10 cellular contexts compared by ENCODE assay signal in genomic region chr1:212752256-212752933, GRCh38. TPM values are rescaled to one million over a fixed set of nuclear protein-coding genes. Genes with fewer than 3 reads are reported as not detected.
A peak's percentile ranks its signal among the peaks of the same experiment; 100 is the strongest.
DNase-seq lines count a peak whose midpoint lies in the region; ATAC-seq, FAIRE-seq and TF ChIP-seq lines count a peak whose summit lies in the region.
"Had no signal": no experiment of that assay in that cellular context is flagged by ENCODE, and none has a peak within 500 bp of the region (broad histone marks: within the 10 kb centered on the region; RNA-seq: fewer than 3 reads in every experiment).

No MANE protein-coding gene starts in this region.

- DNase-seq in D721Med (ENCODE audit: insufficient read length, low spot score) (no peak), GM12878 (ENCODE audit: low read depth, low spot score) (peak; percentile 30), omental fat pad (ENCODE audit: low spot score) (no peak), Calu3 (no peak), NCI-H2081 (lab: John Stamatoyannopoulos, UW) (no peak), islet precursor cell (no peak)
- DNase-seq in stimulated activated CD4-positive, alpha-beta T cell treated with anti-CD3 and anti-CD28 coated beads, Interleukin-4, amount 100 ng/mL, for 1 hour: no peak
- DNase-seq: activated CD4-positive, CD25-positive, alpha-beta regulatory T cell treated with anti-CD3 and anti-CD28 coated beads, Interleukin-2, amount 50 U/mL, for 72 hours had no signal

- intact Hi-C loops in GM12878 (cut with micrococcal nuclease; ENCODE audit: unreplicated experiment) (loop anchor here (5.0 to 10.0 kb wide), 2 partner anchors 50 to 278 kb away; no protein-coding TSS in a partner anchor), Calu3 (cut with micrococcal nuclease; ENCODE audit: unreplicated experiment) (no loop called here)

- peak overlapping the region; percentile 93 for H3K4me2 ChIP-seq in GM12878 (ENCODE audit: control insufficient read depth, insufficient read depth)

- H3K9ac ChIP-seq in GM12878 (ENCODE audit: control insufficient read depth, insufficient read depth, low read length): no peak overlapping the region

- in situ Hi-C loops in GM12878 (cut with MboI): no loop called here

- 0 out of 4 replicates have a peak, but pooled peaks cover 0 to 2% of the 10 kb centered on the region in 2 experiments for H3K36me3 ChIP-seq in GM12878 (ENCODE audit: control insufficient read depth in 2 of 2, insufficient read depth in 2 of 2, low read length in 1 of 2)

- H3K79me2 ChIP-seq in GM12878 (ENCODE audit: control insufficient read depth, insufficient read depth, low read length): peaks cover 2% of the 10 kb centered on the region

- ATAC-seq in HG03342 (IDR thresholded peaks at IDR 0.05; ENCODE audit: unreplicated experiment) (peak; percentile 47), GM12878 (peak; percentile 54), omental fat pad (ENCODE audit: low FRiP score) (peak; percentile 77)
- ATAC-seq: K562 had no signal

- no peak for TF ChIP-seq CTCF in D721Med (IDR thresholded peaks at IDR 0.05; ENCODE audit: insufficient read depth, missing control alignments)
- TF ChIP-seq CTCF in GM12878 (IDR thresholded peaks at IDR 0.05 in 2 of 3, conservative IDR thresholded peaks at IDR 0.05 in 1 of 3; ENCODE audit: control insufficient read depth in 2 of 3, extremely low read depth in 1 of 3, insufficient read depth in 1 of 3, low read depth in 3 of 3, low read length in 3 of 3): no peak
- TF ChIP-seq CTCF in omental fat pad (IDR thresholded peaks at IDR 0.05): no peak
- TF ChIP-seq CTCF in Calu3 (IDR thresholded peaks at IDR 0.05; ENCODE audit: unreplicated experiment): no peak

- peaks cover 41% of the 10 kb centered on the region for H3K4me1 ChIP-seq in GM12878 (ENCODE audit: control insufficient read depth, insufficient read depth, low read length)

- H3K27ac ChIP-seq in GM12878 (ENCODE audit: control insufficient read depth, insufficient read depth): no peak overlapping the region

- FAIRE-seq in D721Med (lab: Jason Lieb, UNC): peak; percentile 44
- FAIRE-seq in GM12878 (lab: Jason Lieb, UNC): peak; percentile 88
- FAIRE-seq: K562 had no signal

- TF ChIP-seq EP300 in GM12878 (IDR thresholded peaks at IDR 0.05; ENCODE audit: borderline replicate concordance in 1 of 2, control insufficient read depth in 1 of 2, low read depth in 2 of 2, low read length in 2 of 2): 0 out of 4 replicates have a peak, but pooled peaks of 1 of the 2 experiments have one; percentile 31

- H3K27me3 ChIP-seq in GM12878 (replicated peaks in 1 of 2; ENCODE audit: control insufficient read depth in 2 of 2, insufficient read depth in 2 of 2, low read length in 1 of 2): no peaks in the 10 kb centered on the region

- H3K9me3 ChIP-seq in GM12878 (replicated peaks; ENCODE audit: control insufficient read depth, insufficient read depth, low read length): no peaks in the 10 kb centered on the region

- no peak for TF ChIP-seq POLR2A in GM12878 (IDR thresholded peaks at IDR 0.05; ENCODE audit: low read depth, low read length)

- peaks cover 20% of the 10 kb centered on the region for H3K4me1 Mint-ChIP-seq in Calu3 (ENCODE audit: low read depth, unreplicated experiment)

- H3K4me3 Mint-ChIP-seq in Calu3 (ENCODE audit: low read depth, unreplicated experiment): no peak overlapping the region

- H3K27ac Mint-ChIP-seq in Calu3 (ENCODE audit: unreplicated experiment): no peak overlapping the region

- H3K36me3 Mint-ChIP-seq in Calu3 (ENCODE audit: insufficient read depth, unreplicated experiment): peaks cover 10% of the 10 kb centered on the region

- BruUV-seq in GM12878 (replicated peaks; lab: Mats Ljungman, UMichigan) (no TSS peak), Calu3 (replicated peaks; lab: Mats Ljungman, UMichigan) (no TSS peak)

- WGBS in GM12878 (ENCODE audit: insufficient coverage, insufficient replicate concordance, low lambda C conversion rate, missing lambda C conversion rate): 98% methylated on average over 3 of the region's 3 CpGs

- TF ChIP-seq RAD21 in GM12878 (IDR thresholded peaks at IDR 0.05; ENCODE audit: insufficient read depth, low read depth, low read length): no peak

- H4K20me1 ChIP-seq in GM12878 (ENCODE audit: control insufficient read depth, insufficient read depth): no peaks in the 10 kb centered on the region

- POLR2A ChIA-PET in GM12878 (lab: Charles Lee): interaction anchor here (0.6 to 1.2 kb wide), 4 partner anchors 8 to 243 kb away, joined by 3 to 4 read pairs (median 3); no protein-coding TSS in a partner anchor

- CTCF ChIA-PET in GM12878 (lab: Yijun Ruan, JAX): interaction anchor here (0.6 to 5.8 kb wide), 16 partner anchors 11 to 316 kb away, joined by 3 to 56 read pairs (median 6); no protein-coding TSS in a partner anchor
- CTCF ChIA-PET in Calu3 (lab: Charles Lee): interaction anchor here (0.5 to 1.5 kb wide), 2 partner anchors 16 to 1104 kb away, joined by 4 to 13 read pairs; no protein-coding TSS in a partner anchor

- SMC1A ChIA-PET in GM12878 (lab: Charles Lee; ENCODE audit: uncharacterized antibody, unreplicated experiment): interaction anchor here (0.7 to 5.6 kb wide), 11 partner anchors 11 to 275 kb away, joined by 3 to 32 read pairs (median 6); no protein-coding TSS in a partner anchor

- H3K27me3 Mint-ChIP-seq in Calu3 (ENCODE audit: unreplicated experiment): no peaks in the 10 kb centered on the region

- RAD21 ChIA-PET in GM12878 (lab: Charles Lee; ENCODE audit: unreplicated experiment): interaction anchor here (0.9 to 4.1 kb wide), 5 partner anchors 22 to 275 kb away, joined by 3 to 19 read pairs (median 9); no protein-coding TSS in a partner anchor

- H3K9me3 Mint-ChIP-seq in Calu3 (ENCODE audit: low read depth, unreplicated experiment): no peaks in the 10 kb centered on the region

- H3K4me3 ChIP-seq in GM12878: peak overlapping the region; percentile 58; the same call in 1 of the 2 replicates
- H3K4me3 ChIP-seq: K562 had no signal

- H2AFZ ChIP-seq in GM12878 (ENCODE audit: control insufficient read depth, low read depth, low read length): no peak overlapping the region

RNA-seq across cellular contexts. Expression of gene NSL1, which starts 39.2 kb away (rescaled TPM):
- 97.5 and 114 TPM in 2 replicates for total RNA-seq in GM12878 (2013; cell fraction: nucleolus; rRNA removed)
- 41.9 and 46.9 TPM in 2 replicates for total RNA-seq in GM12878 (2014; rRNA removed)
- total RNA-seq in GM12878 (2014; rRNA removed; fragmentation: Illumina TruSeq; extraction: Trizol): 37.5 and 40.2 TPM in 2 replicates
- total RNA-seq in GM12878 (2021): 38.3 and 41.6 TPM in 2 replicates
- 11.3 TPM for polyA plus RNA-seq in GM12878 (2011; ENCODE audit: low read depth)
- 46.4 and 68.5 TPM in 2 replicates for polyA plus RNA-seq in GM12878 (2011; rRNA removed)
- 35.9 and 46.6 TPM in 2 replicates for polyA plus RNA-seq in GM12878 (2011; cell fraction: cytosol; rRNA removed)
- polyA plus RNA-seq in GM12878 (2011; cell fraction: nucleus; rRNA removed): 25.8 and 25.9 TPM in 2 replicates
- polyA plus RNA-seq in GM12878 (2012): 15.8 and 17.9 TPM in 2 replicates
- 36.7 TPM in 2 replicates for polyA plus RNA-seq in GM12878 (2014; fragmentation: Illumina TruSeq; extraction: Trizol)
- polyA plus RNA-seq in GM12878 (2014; fragmentation: Nextera tagmentation; extraction: Ambion mirVana): 10 to 100 TPM; 46.5 to 67.2 TPM
- polyA plus RNA-seq in GM12878 (2014; rRNA removed): 34.5 and 43.6 TPM in 2 replicates
- polyA plus RNA-seq in GM12878 (2016; fragmentation: Nextera tagmentation; extraction: Ambion mirVana): 10 to 100 TPM; 72.3 to 74.2 TPM
- polyA minus RNA-seq in GM12878 (2011; rRNA and poly(A)+ RNA removed): 20.3 and 27.5 TPM in 2 replicates
- polyA minus RNA-seq in GM12878 (2011; cell fraction: cytosol; rRNA and poly(A)+ RNA removed): 5.1 and 13.8 TPM in 2 replicates
- polyA minus RNA-seq in GM12878 (2011; cell fraction: nucleus; rRNA and poly(A)+ RNA removed): 27.0 and 42.8 TPM in 2 replicates
- total RNA-seq in omental fat pad: 10 to 100 TPM; 17.8 to 32.2 (median 27.3) TPM
- 41.0 and 47.2 TPM in 2 replicates for total RNA-seq in Calu3 (2022)

RNA-seq across cellular contexts. Expression of gene TATDN3, which starts 39.3 kb away (rescaled TPM):
- 38.0 and 48.8 TPM in 2 replicates for total RNA-seq in GM12878 (2013; cell fraction: nucleolus; rRNA removed)
- 15.5 and 21.7 TPM in 2 replicates for total RNA-seq in GM12878 (2014; rRNA removed)
- total RNA-seq in GM12878 (2014; rRNA removed; fragmentation: Illumina TruSeq; extraction: Trizol): 20.7 and 21.0 TPM in 2 replicates
- total RNA-seq in GM12878 (2021): 17.1 and 18.2 TPM in 2 replicates
- polyA plus RNA-seq in GM12878 (2011; ENCODE audit: low read depth): 11.4 TPM
- polyA plus RNA-seq in GM12878 (2011; rRNA removed): 24.5 and 40.9 TPM in 2 replicates
- polyA plus RNA-seq in GM12878 (2011; cell fraction: cytosol; rRNA removed): 10.7 and 12.3 TPM in 2 replicates
- 8.2 and 9.9 TPM in 2 replicates for polyA plus RNA-seq in GM12878 (2011; cell fraction: nucleus; rRNA removed)
- 10.6 and 12.7 TPM in 2 replicates for polyA plus RNA-seq in GM12878 (2012)
- 17.8 and 20.2 TPM in 2 replicates for polyA plus RNA-seq in GM12878 (2014; fragmentation: Illumina TruSeq; extraction: Trizol)
- 10 to 100 TPM; 34.0 to 40.0 TPM for polyA plus RNA-seq in GM12878 (2014; fragmentation: Nextera tagmentation; extraction: Ambion mirVana)
- 14.8 and 15.9 TPM in 2 replicates for polyA plus RNA-seq in GM12878 (2014; rRNA removed)
- polyA plus RNA-seq in GM12878 (2016; fragmentation: Nextera tagmentation; extraction: Ambion mirVana): 10 to 100 TPM; 28.0 to 32.7 TPM
- polyA minus RNA-seq in GM12878 (2011; rRNA and poly(A)+ RNA removed): 16.9 and 22.8 TPM in 2 replicates
- polyA minus RNA-seq in GM12878 (2011; cell fraction: cytosol; rRNA and poly(A)+ RNA removed): 5.9 TPM in 2 replicates
- polyA minus RNA-seq in GM12878 (2011; cell fraction: nucleus; rRNA and poly(A)+ RNA removed): 7.5 and 9.2 TPM in 2 replicates
- total RNA-seq in omental fat pad: 10 to 100 TPM; 10.1 to 15.9 (median 13.3) TPM
- total RNA-seq in Calu3 (2022): 9.3 and 10.3 TPM in 2 replicates

RNA-seq across cellular contexts. Expression of gene BATF3, which starts 52.8 kb away (rescaled TPM):
- 10.3 and 10.7 TPM in 2 replicates for total RNA-seq in GM12878 (2013; cell fraction: nucleolus; rRNA removed)
- 41.9 and 50.4 TPM in 2 replicates for total RNA-seq in GM12878 (2014; rRNA removed)
- 28.7 and 30.6 TPM in 2 replicates for total RNA-seq in GM12878 (2014; rRNA removed; fragmentation: Illumina TruSeq; extraction: Trizol)
- 44.9 and 47.5 TPM in 2 replicates for total RNA-seq in GM12878 (2021)
- polyA plus RNA-seq in GM12878 (2011; ENCODE audit: low read depth): 9.6 TPM
- polyA plus RNA-seq in GM12878 (2011; rRNA removed): 15.1 and 25.6 TPM in 2 replicates
- 31.7 and 44.5 TPM in 2 replicates for polyA plus RNA-seq in GM12878 (2011; cell fraction: cytosol; rRNA removed)
- polyA plus RNA-seq in GM12878 (2011; cell fraction: nucleus; rRNA removed): 26.0 and 28.6 TPM in 2 replicates
- 7.8 and 9.7 TPM in 2 replicates for polyA plus RNA-seq in GM12878 (2012)
- polyA plus RNA-seq in GM12878 (2014; fragmentation: Illumina TruSeq; extraction: Trizol): 7.6 and 31.1 TPM in 2 replicates
- polyA plus RNA-seq in GM12878 (2014; fragmentation: Nextera tagmentation; extraction: Ambion mirVana): 10 to 100 TPM; 11.1 to 12.3 TPM
- polyA plus RNA-seq in GM12878 (2014; rRNA removed): 56.7 and 56.8 TPM in 2 replicates
- 10 to 100 TPM; 20.4 to 33.2 TPM for polyA plus RNA-seq in GM12878 (2016; fragmentation: Nextera tagmentation; extraction: Ambion mirVana)
- 5.7 and 9.1 TPM in 2 replicates for polyA minus RNA-seq in GM12878 (2011; rRNA and poly(A)+ RNA removed)
- polyA minus RNA-seq in GM12878 (2011; cell fraction: cytosol; rRNA and poly(A)+ RNA removed): 4.2 and 4.8 TPM in 2 replicates
- polyA minus RNA-seq in GM12878 (2011; cell fraction: nucleus; rRNA and poly(A)+ RNA removed): 4.2 and 5.8 TPM in 2 replicates
- total RNA-seq in omental fat pad: 10 to 100 TPM in 1 of 4 donors, 1 to 10 TPM in 3; 4.1 to 48.9 (median 4.8) TPM
- total RNA-seq in Calu3 (2022): 0.71 and 0.90 TPM in 2 replicates
